In genomic region chr2:64225491-64225890, GRCh38 we compare ENCODE assay signal across 15 cellular contexts.
A peak's percentile ranks its signal among the peaks of the same experiment; 100 is the strongest.
DNase-seq lines count a peak whose midpoint lies in the region; ATAC-seq lines count a peak whose summit lies in the region.
"Had no signal": no experiment of that assay in that cellular context is flagged by ENCODE, and none has a peak within 500 bp of the region (broad histone marks: within the 10 kb centered on the region; RNA-seq: fewer than 3 reads in every experiment).

No MANE protein-coding gene starts in this region.

- H4K5ac ChIP-seq in mesendoderm (ENCODE audit: low read length): no peak overlapping the region

- H3K18ac ChIP-seq in mesendoderm (ENCODE audit: low read length): no peak overlapping the region

- no peak overlapping the region for H3K4ac ChIP-seq in mesendoderm (ENCODE audit: low read depth, low read length)

- peak; percentile 78 to 84 for ATAC-seq in activated T-cell treated with anti-CD3 and anti-CD28 coated beads, Interleukin-2, amount 50 U/mL, for 4 hours
- ATAC-seq: HepG2 had no signal

- H3K27me3 ChIP-seq in mesendoderm (ENCODE audit: insufficient read depth, low read length, poor library complexity): no peaks in the 10 kb centered on the region
- H3K27me3 ChIP-seq: right atrium auricular region, SJSA1 had no signal

- no peaks in the 10 kb centered on the region for H3K36me3 ChIP-seq in mesendoderm (ENCODE audit: control insufficient read depth, insufficient read depth, low read length)
- H3K36me3 ChIP-seq: right atrium auricular region, SJSA1 had no signal

- H2BK5ac ChIP-seq in mesendoderm (ENCODE audit: low read length): no peak overlapping the region

- DNase-seq in activated T-cell treated with anti-CD3 and anti-CD28 coated beads, Interleukin-2, amount 50 U/mL, for 4 hours: no peak
- DNase-seq in activated T-cell treated with anti-CD3 and anti-CD28 coated beads for 4 hours (no peak), HCEC 1CT (peak; percentile 49), mesendoderm (peak; percentile 39), globus pallidus (ENCODE audit: low spot score) (no peak), NCI-H1092 treated with DMSO at 0.1 percent for 48 hours (lab: John Stamatoyannopoulos, UW) (no peak), NCI-H446 treated with DMSO at 0.1 percent for 48 hours (lab: John Stamatoyannopoulos, UW) (no peak)
- DNase-seq in activated naive CD4-positive, alpha-beta T cell treated with anti-CD3 and anti-CD28 coated beads, Interleukin-2, amount 50 U/mL, for 16 hours: peak; percentile 39
- DNase-seq: CD4-positive, alpha-beta memory T cell; DMS79; endodermal cell; NCI-H1930 had no signal

- H3K79me1 ChIP-seq in mesendoderm (ENCODE audit: low read length): no peaks in the 10 kb centered on the region

- H3K9me3 Mint-ChIP-seq in activated T-cell treated with anti-CD3 and anti-CD28 coated beads, Interleukin-2, amount 50 U/mL, for 4 hours: no peaks in the 10 kb centered on the region
- H3K9me3 Mint-ChIP-seq: CD4-positive, alpha-beta memory T cell; endodermal cell had no signal

- H3K4me2 ChIP-seq in mesendoderm (ENCODE audit: low read length): no peak overlapping the region

- no peak overlapping the region for H3K9ac ChIP-seq in mesendoderm (ENCODE audit: low read length)

- H3K4me1 Mint-ChIP-seq in activated T-cell treated with anti-CD3 and anti-CD28 coated beads, Interleukin-2, amount 50 U/mL, for 4 hours (ENCODE audit: low read depth): peaks cover 58% of the 10 kb centered on the region

- no peak overlapping the region for H2BK120ac ChIP-seq in mesendoderm (ENCODE audit: low read depth, low read length)

- H3K27ac ChIP-seq in mesendoderm (ENCODE audit: low read depth, low read length): no peak overlapping the region
- H3K27ac ChIP-seq: right atrium auricular region, SJSA1 had no signal

- H3K4me1 ChIP-seq in mesendoderm (ENCODE audit: control insufficient read depth, low read depth, low read length): peaks cover 6% of the 10 kb centered on the region

- H3K4me3 ChIP-seq in mesendoderm (ENCODE audit: low read length): no peak overlapping the region
- H3K4me3 ChIP-seq: right atrium auricular region, SJSA1 had no signal

- no peaks in the 10 kb centered on the region for H3K36me3 Mint-ChIP-seq in activated T-cell treated with anti-CD3 and anti-CD28 coated beads, Interleukin-2, amount 50 U/mL, for 4 hours (ENCODE audit: insufficient read depth)
- H3K36me3 Mint-ChIP-seq: CD4-positive, alpha-beta memory T cell had no signal

- H3K79me2 ChIP-seq in mesendoderm (ENCODE audit: control insufficient read depth, insufficient read depth, low read length): no peaks in the 10 kb centered on the region

- no peak overlapping the region for H3K4me3 Mint-ChIP-seq in activated T-cell treated with anti-CD3 and anti-CD28 coated beads, Interleukin-2, amount 50 U/mL, for 4 hours
- H3K4me3 Mint-ChIP-seq: endodermal cell had no signal

- H2AK5ac ChIP-seq in mesendoderm (ENCODE audit: low read length): no peak overlapping the region

- no CpG with 5 or more reads among the region's 1 CpG for WGBS in mesendoderm (ENCODE audit: extremely low coverage, insufficient coverage, low lambda C conversion rate)

- H3K23ac ChIP-seq in mesendoderm (ENCODE audit: low read length): no peak overlapping the region

- H3K56ac ChIP-seq in mesendoderm (ENCODE audit: low read length): no peak overlapping the region

- no peaks in the 10 kb centered on the region for H3K27me3 Mint-ChIP-seq in activated T-cell treated with anti-CD3 and anti-CD28 coated beads, Interleukin-2, amount 50 U/mL, for 4 hours (ENCODE audit: low read depth)
- H3K27me3 Mint-ChIP-seq: CD4-positive, alpha-beta memory T cell had no signal

- H2BK15ac ChIP-seq in mesendoderm (replicated peaks; ENCODE audit: low read depth): no peak overlapping the region

- H4K8ac ChIP-seq in mesendoderm (ENCODE audit: low read depth, low read length): no peak overlapping the region

Comparison
In these comparisons a context has a peak if more than half of its experiments do, and no peak if none do; other contexts are left out.
1. DNase-seq: peak in HCEC 1CT (single experiment), activated naive CD4-positive, alpha-beta T cell treated with anti-CD3 and anti-CD28 coated beads, Interleukin-2, amount 50 U/mL, for 16 hours (single experiment) and mesendoderm (single experiment); none in activated T-cell treated with anti-CD3 and anti-CD28 coated beads, Interleukin-2, amount 50 U/mL, for 4 hours (single experiment), activated T-cell treated with anti-CD3 and anti-CD28 coated beads for 4 hours (single experiment), globus pallidus (single experiment), NCI-H1092 treated with DMSO at 0.1 percent for 48 hours (single experiment) and NCI-H446 treated with DMSO at 0.1 percent for 48 hours (single experiment).